ENCODE assay signal across 16 cellular contexts in genomic region chr6:152295920-152296319, GRCh38.
DNase-seq lines count a peak whose midpoint lies in the region; ATAC-seq and TF ChIP-seq lines count a peak whose summit lies in the region.
"Had no signal": no experiment of that assay in that cellular context is flagged by ENCODE, and none has a peak within 500 bp of the region (broad histone marks: within the 10 kb centered on the region; RNA-seq: fewer than 3 reads in every experiment).

No MANE protein-coding gene starts in this region.

- H3K9ac ChIP-seq in SU-DHL-6 (ENCODE audit: low read length): no peak overlapping the region
- H3K9ac ChIP-seq: BLaER1 treated with 17β-estradiol and CSF1 and Interleukin-3, amounts not matched to agents 10 nM and 100 nM had no signal

- no peaks in the 10 kb centered on the region for H3K27me3 ChIP-seq in SU-DHL-6 (ENCODE audit: low read length)
- no peaks in the 10 kb centered on the region for H3K27me3 ChIP-seq in osteoblast (ENCODE audit: insufficient read depth, low read length)
- H3K27me3 ChIP-seq: BLaER1 treated with 17β-estradiol and CSF1 and Interleukin-3, amounts not matched to agents 10 nM and 100 nM; dorsolateral prefrontal cortex; suprapubic skin had no signal

- DNase-seq in DMS53 treated with DMSO at 0.1 percent for 48 hours (lab: John Stamatoyannopoulos, UW; ENCODE audit: unreplicated experiment) (peak; percentile 72), fibroblast of the aortic adventitia (ENCODE audit: low read depth) (peak; percentile 46), osteoblast (ENCODE audit: insufficient read length, low spot score, missing footprints) (no peak), NCI-H2029 (lab: John Stamatoyannopoulos, UW) (no peak), NCI-H510A (lab: John Stamatoyannopoulos, UW) (no peak)
- DNase-seq: activated CD4-positive, alpha-beta memory T cell treated with anti-CD3 and anti-CD28 coated beads, Interleukin-2, amount 10 ng/mL, durations not matched to agents 7 days and 5 days; activated effector memory CD4-positive, alpha-beta T cell treated with Interleukin-2 at 50 U/mL for 16 hours; dorsolateral prefrontal cortex; NCI-H187; NCI-H526; stimulated activated naive CD4-positive, alpha-beta T cell had no signal

- no peak for ATAC-seq in GM18511 (IDR thresholded peaks at IDR 0.05; ENCODE audit: unreplicated experiment)

- H4K20me1 ChIP-seq in SU-DHL-6 (ENCODE audit: low read depth, low read length) (no peaks in the 10 kb centered on the region), osteoblast (ENCODE audit: insufficient read depth, low read length) (no peaks in the 10 kb centered on the region)

- peaks cover 36% of the 10 kb centered on the region for H3F3A ChIP-seq in SU-DHL-6 (ENCODE audit: insufficient read depth)

- H3K4me1 ChIP-seq in osteoblast (ENCODE audit: insufficient read depth, low read length): peaks cover 14% of the 10 kb centered on the region
- H3K4me1 ChIP-seq: prostate gland, suprapubic skin had no signal

- H3K4me3 ChIP-seq in SU-DHL-6 (ENCODE audit: insufficient read depth, low read length, poor library complexity, severe bottlenecking): no peak overlapping the region
- H3K4me3 ChIP-seq in fibroblast of the aortic adventitia (ENCODE audit: low read depth, low read length): no peak overlapping the region
- H3K4me3 ChIP-seq in osteoblast (ENCODE audit: insufficient read depth, low read length): no peak overlapping the region
- H3K4me3 ChIP-seq: BLaER1 treated with 17β-estradiol and CSF1 and Interleukin-3, amounts not matched to agents 10 nM and 100 nM; dorsolateral prefrontal cortex; prostate gland; suprapubic skin had no signal

- H3K36me3 ChIP-seq in SU-DHL-6 (ENCODE audit: low read length): peaks cover 31% of the 10 kb centered on the region
- H3K36me3 ChIP-seq in osteoblast (ENCODE audit: insufficient read depth, low read length): peaks cover 45% of the 10 kb centered on the region
- H3K36me3 ChIP-seq: prostate gland had no signal

- no peaks in the 10 kb centered on the region for H3K9me2 ChIP-seq in SU-DHL-6 (replicated peaks; ENCODE audit: insufficient read depth, low read length)

- H3K9me3 ChIP-seq in SU-DHL-6 (ENCODE audit: insufficient read depth, low read length) (no peaks in the 10 kb centered on the region), osteoblast (ENCODE audit: low read depth, low read length) (no peaks in the 10 kb centered on the region)
- H3K9me3 ChIP-seq: BLaER1 treated with 17β-estradiol and CSF1 and Interleukin-3, amounts not matched to agents 10 nM and 100 nM; prostate gland; suprapubic skin had no signal

- H3K79me2 ChIP-seq in SU-DHL-6 (ENCODE audit: insufficient read depth, low read length) (peaks cover 61% of the 10 kb centered on the region), osteoblast (ENCODE audit: insufficient read depth, low read length) (peaks cover 11% of the 10 kb centered on the region)

- H3K27ac ChIP-seq in SU-DHL-6 (ENCODE audit: low read depth, low read length) (peak overlapping the region; percentile 100; the same call in 1 of the 2 replicates), osteoblast (ENCODE audit: low read depth, low read length) (peak overlapping the region; percentile 21)
- H3K27ac ChIP-seq: BLaER1 treated with 17β-estradiol and CSF1 and Interleukin-3, amounts not matched to agents 10 nM and 100 nM; prostate gland; suprapubic skin had no signal

- H3K4me2 ChIP-seq in SU-DHL-6 (ENCODE audit: low read depth, low read length, poor library complexity, severe bottlenecking) (no peak overlapping the region), osteoblast (ENCODE audit: insufficient read depth, low read length) (no peak overlapping the region)

- H2AFZ ChIP-seq in SU-DHL-6 (ENCODE audit: low read depth, low read length, severe bottlenecking) (no peak overlapping the region), osteoblast (ENCODE audit: low read length) (no peak overlapping the region)

- TF ChIP-seq CTCF in SU-DHL-6 (IDR thresholded peaks at IDR 0.05; ENCODE audit: insufficient read depth, low read length, poor library complexity, severe bottlenecking) (no peak), fibroblast of the aortic adventitia (IDR thresholded peaks at IDR 0.05; ENCODE audit: insufficient read depth, low read length) (no peak), osteoblast (IDR thresholded peaks at IDR 0.05; ENCODE audit: extremely low read depth, low read depth, low read length) (no peak)

Comparison
In these comparisons a context has a peak if more than half of its experiments do, and no peak if none do; other contexts are left out.
1. DNase-seq: peak in DMS53 treated with DMSO at 0.1 percent for 48 hours (single experiment) and fibroblast of the aortic adventitia (single experiment); none in osteoblast (single experiment), NCI-H2029 (single experiment) and NCI-H510A (single experiment).